ENCODE assay signal across 8 cellular contexts in genomic region chr22:25202290-25202921, GRCh38. TPM values are rescaled to one million over a fixed set of nuclear protein-coding genes. Genes with fewer than 3 reads are reported as not detected.
A peak's percentile ranks its signal among the peaks of the same experiment; 100 is the strongest.
DNase-seq lines count a peak whose midpoint lies in the region; ATAC-seq, FAIRE-seq and TF ChIP-seq lines count a peak whose summit lies in the region.

No MANE protein-coding gene starts in this region.

- H3K9me3 Mint-ChIP-seq in stimulated activated naive B cell treated with anti-CD40 and anti-IgM and Interleukin-4, amounts not matched to agents 10 μg/mL and 1 μg/mL and 100 μg/mL, for 72 hours, result no peaks in the 10 kb centered on the region

- no peak overlapping the region for H3K27ac Mint-ChIP-seq in stimulated activated naive B cell treated with anti-CD40 and anti-IgM and Interleukin-4, amounts not matched to agents 10 μg/mL and 1 μg/mL and 100 μg/mL, for 72 hours

- H3K4me3 ChIP-seq in AG04450 (ENCODE audit: low read depth, low read length) (no peak overlapping the region), endothelial cell of umbilical vein (replicated peaks in 1 of 3; ENCODE audit: insufficient read depth in 1 of 3, low read depth in 1 of 3, low read length in 3 of 3) (no peak overlapping the region), mucosa of descending colon (no peak overlapping the region)

- H4K20me1 ChIP-seq in endothelial cell of umbilical vein (replicated peaks; ENCODE audit: control insufficient read depth, extremely low read depth, insufficient read depth, low read length), result no peaks in the 10 kb centered on the region

- H3K27ac ChIP-seq in AG04450 (ENCODE audit: low read depth, low read length), result no peak overlapping the region
- no peak overlapping the region for H3K27ac ChIP-seq in endothelial cell of umbilical vein (ENCODE audit: insufficient read depth, low read depth, low read length)

- ATAC-seq in mucosa of descending colon (peak; percentile 80), HG03354 (IDR thresholded peaks at IDR 0.05; ENCODE audit: poor library complexity, severe bottlenecking, unreplicated experiment) (no peak)
- peak; percentile 69 to 81 for ATAC-seq in stimulated activated naive B cell treated with anti-CD40 and anti-IgM and Interleukin-4, amounts not matched to agents 10 μg/mL and 1 μg/mL and 100 μg/mL, for 72 hours (replicated peaks)

- dilution Hi-C loops in endothelial cell of umbilical vein (cut with MboI; ENCODE audit: extremely low pct_ligation_motif_present, low sequenced_read_pairs), result no loop called here

- peaks cover 0 to 12% of the 10 kb centered on the region in 2 experiments for H3K36me3 ChIP-seq in endothelial cell of umbilical vein (ENCODE audit: control insufficient read depth in 2 of 2, extremely low read depth in 1 of 2, insufficient read depth in 2 of 2, low read length in 2 of 2)
- no peaks in the 10 kb centered on the region for H3K36me3 ChIP-seq in mucosa of descending colon (ENCODE audit: low read depth)

- H3K4me2 ChIP-seq in endothelial cell of umbilical vein (ENCODE audit: insufficient read depth, low read length), result no peak overlapping the region

- H3K4me1 Mint-ChIP-seq in stimulated activated naive B cell treated with anti-CD40 and anti-IgM and Interleukin-4, amounts not matched to agents 10 μg/mL and 1 μg/mL and 100 μg/mL, for 72 hours, result peaks cover 0 to 1% of the 10 kb centered on the region in 2 donors

- no peak overlapping the region for H2AFZ ChIP-seq in endothelial cell of umbilical vein (ENCODE audit: low read depth, low read length)

- peaks cover 0 to 9% of the 10 kb centered on the region in 2 donors for H3K27me3 Mint-ChIP-seq in stimulated activated naive B cell treated with anti-CD40 and anti-IgM and Interleukin-4, amounts not matched to agents 10 μg/mL and 1 μg/mL and 100 μg/mL, for 72 hours

- DNase-seq in AG04450 (ENCODE audit: low read depth, low spot score), result peak; percentile 11
- peak; percentile 41 for DNase-seq in H4 (ENCODE audit: low spot score)
- peak; percentile 54 for DNase-seq in NCI-H748 (lab: John Stamatoyannopoulos, UW; ENCODE audit: unreplicated experiment)
- peak; percentile 81 for DNase-seq in activated CD8-positive, alpha-beta memory T cell treated with anti-CD3 and anti-CD28 coated beads for 24 hours
- DNase-seq in endothelial cell of umbilical vein (ENCODE audit: low read depth, low spot score), result peak; percentile 69
- peak in 2 of 3 donors; percentile 56 to 68 for DNase-seq in mucosa of descending colon
- peak; percentile 42 for DNase-seq in stimulated activated naive B cell treated with anti-CD40 and anti-IgM and Interleukin-4, amounts not matched to agents 10 μg/mL and 1 μg/mL and 100 μg/mL, for 72 hours

- H3K27me3 ChIP-seq in AG04450 (ENCODE audit: control insufficient read depth, insufficient read depth, low read length) (no peaks in the 10 kb centered on the region), endothelial cell of umbilical vein (ENCODE audit: control insufficient read depth in 2 of 2, insufficient read depth in 2 of 2, low read length in 2 of 2) (no peaks in the 10 kb centered on the region)

- no peak overlapping the region for H3K4me3 Mint-ChIP-seq in stimulated activated naive B cell treated with anti-CD40 and anti-IgM and Interleukin-4, amounts not matched to agents 10 μg/mL and 1 μg/mL and 100 μg/mL, for 72 hours

- POLR2A ChIA-PET in AG04450 (lab: Yijun Ruan, JAX) (no interaction called here), endothelial cell of umbilical vein (lab: Charles Lee) (interaction anchor here (0.7 kb wide), 1 partner anchor 48 kb away, joined by 3 read pairs; no protein-coding TSS in a partner anchor)

- FAIRE-seq in endothelial cell of umbilical vein (lab: Jason Lieb, UNC), result peak; percentile 88

- TF ChIP-seq CTCF in AG04450 (IDR thresholded peaks at IDR 0.05; ENCODE audit: low read depth, low read length), result peak; percentile 91
- peak; percentile 82 to 87 for TF ChIP-seq CTCF in endothelial cell of umbilical vein (IDR thresholded peaks at IDR 0.05; ENCODE audit: extremely low read depth in 1 of 2, insufficient read depth in 1 of 2, low read depth in 1 of 2, low read length in 2 of 2)
- peak; percentile 83 for TF ChIP-seq CTCF in mucosa of descending colon (IDR thresholded peaks at IDR 0.05)

- CTCF ChIA-PET in AG04450 (lab: Charles Lee) (interaction anchor here (0.5 to 2.5 kb wide), 26 partner anchors 8 to 1129 kb away, joined by 3 to 27 read pairs (median 3); no protein-coding TSS in a partner anchor), endothelial cell of umbilical vein (lab: Charles Lee) (interaction anchor here (0.6 to 3.1 kb wide), 29 partner anchors 9 to 1162 kb away, joined by 3 to 31 read pairs (median 4); partner anchors contain the start of gene CRYBB2)

- intact Hi-C loops in endothelial cell of umbilical vein (cut with micrococcal nuclease), result loop anchor here (1.0 to 2.0 kb wide), 3 partner anchors 92 to 132 kb away; no protein-coding TSS in a partner anchor
- intact Hi-C loops in mucosa of descending colon (cut with DNase I, micrococcal nuclease), result no loop called here

- H3K4me1 ChIP-seq in endothelial cell of umbilical vein (ENCODE audit: control insufficient read depth, extremely low read depth, insufficient read depth, low read length) (no peaks in the 10 kb centered on the region), mucosa of descending colon (ENCODE audit: low read depth) (no peaks in the 10 kb centered on the region)

- TF ChIP-seq POLR2A in endothelial cell of umbilical vein (IDR thresholded peaks at IDR 0.05; ENCODE audit: low read depth, low read length), result no peak

- H3K9me3 ChIP-seq in AG04450 (ENCODE audit: control insufficient read depth, insufficient read depth, low read length) (peaks cover 5% of the 10 kb centered on the region; the same call in 1 of the 2 replicates), endothelial cell of umbilical vein (replicated peaks; ENCODE audit: control insufficient read depth, insufficient read depth, low read length) (no peaks in the 10 kb centered on the region), mucosa of descending colon (no peaks in the 10 kb centered on the region)

- BruUV-seq in endothelial cell of umbilical vein (replicated peaks; lab: Mats Ljungman, UMichigan), result no TSS peak

- H3K36me3 Mint-ChIP-seq in stimulated activated naive B cell treated with anti-CD40 and anti-IgM and Interleukin-4, amounts not matched to agents 10 μg/mL and 1 μg/mL and 100 μg/mL, for 72 hours, result no peaks in the 10 kb centered on the region

- H3K9ac ChIP-seq in endothelial cell of umbilical vein (replicated peaks; ENCODE audit: extremely low read depth, insufficient read depth, low read length), result no peak overlapping the region

- H3K9me1 ChIP-seq in endothelial cell of umbilical vein (replicated peaks; ENCODE audit: control insufficient read depth, extremely low read depth, insufficient read depth, low read length), result no peaks in the 10 kb centered on the region

- no peaks in the 10 kb centered on the region for H3K79me2 ChIP-seq in endothelial cell of umbilical vein (ENCODE audit: control insufficient read depth, insufficient read depth, low read length)

TF ChIP-seq in endothelial cell of umbilical vein, 7 proteins besides CTCF, POLR2A, EP300 and RAD21:
- TF ChIP-seq JUN (IDR thresholded peaks at IDR 0.05; ENCODE audit: borderline replicate concordance, insufficient read depth, insufficient read length, low read depth) (no peak), MAX (IDR thresholded peaks at IDR 0.05; ENCODE audit: insufficient read depth, insufficient read length) (no peak), MYC (IDR thresholded peaks at IDR 0.05; ENCODE audit: low read depth, low read length) (no peak), POLR2AphosphoS5 (IDR thresholded peaks at IDR 0.05; ENCODE audit: insufficient read depth, low read depth, low read length) (no peak), GATA2 (IDR thresholded peaks at IDR 0.05; ENCODE audit: insufficient read depth, insufficient read length, low read depth, low read length) (no peak)

RNA-seq across cellular contexts. Expression of gene CRYBB3, which starts 2.7 kb away (rescaled TPM):
- not detected in 2 replicates for polyA plus RNA-seq in AG04450 (2011; rRNA removed)
- not detected in 2 replicates for polyA minus RNA-seq in AG04450 (2011; rRNA and poly(A)+ RNA removed)
- not detected in 2 replicates for total RNA-seq in H4 (2014; rRNA removed; shearing (Covaris generic))
- 1.2 and 1.7 TPM in 2 replicates for total RNA-seq in endothelial cell of umbilical vein
- polyA plus RNA-seq in endothelial cell of umbilical vein, result 0.54 and 0.59 TPM in 2 replicates
- polyA plus RNA-seq in endothelial cell of umbilical vein (2011; cell fraction: cytosol; rRNA removed), result 0.25 and 0.32 TPM in 2 replicates
- 0.74 and 0.76 TPM in 2 replicates for polyA plus RNA-seq in endothelial cell of umbilical vein (2011; cell fraction: nucleus; rRNA removed)
- polyA plus RNA-seq in endothelial cell of umbilical vein (2012), result not detected in 2 replicates
- not detected in 2 replicates for polyA minus RNA-seq in endothelial cell of umbilical vein
- not detected for polyA minus RNA-seq in endothelial cell of umbilical vein (2011; cell fraction: cytosol; rRNA and poly(A)+ RNA removed)
- not detected in 2 replicates for polyA minus RNA-seq in endothelial cell of umbilical vein (2011; cell fraction: nucleus; rRNA and poly(A)+ RNA removed)
- 1 to 10 TPM in 1 of 3 donors, under 1 TPM in 2; 0.82 to 2.9 (median 0.82) TPM for total RNA-seq in mucosa of descending colon

RNA-seq across cellular contexts. Expression of gene CRYBB2, which starts 17.0 kb away (rescaled TPM):
- polyA plus RNA-seq in AG04450 (2011; rRNA removed) (1.7 and 2.7 TPM in 2 replicates), endothelial cell of umbilical vein (0.24 and 0.36 TPM in 2 replicates)
- 1.00 and 1.3 TPM in 2 replicates for polyA minus RNA-seq in AG04450 (2011; rRNA and poly(A)+ RNA removed)
- total RNA-seq in H4 (2014; rRNA removed; shearing (Covaris generic)), result 0.51 and 1.6 TPM in 2 replicates
- total RNA-seq in endothelial cell of umbilical vein (1.4 TPM in 1 of 2 replicates, not detected in the other), mucosa of descending colon (under 1 TPM in 1 of 3 donors, not detected in 2; 0.84 TPM)
- polyA plus RNA-seq in endothelial cell of umbilical vein (2011; cell fraction: cytosol; rRNA removed), result 0.35 and 0.38 TPM in 2 replicates
- polyA plus RNA-seq in endothelial cell of umbilical vein (2011; cell fraction: nucleus; rRNA removed), result 1.6 and 1.7 TPM in 2 replicates
- polyA plus RNA-seq in endothelial cell of umbilical vein (2012), result 0.41 TPM in 1 of 2 replicates, not detected in the other
- polyA minus RNA-seq in endothelial cell of umbilical vein, result 0.23 TPM in 1 of 2 replicates, not detected in the other
- not detected for polyA minus RNA-seq in endothelial cell of umbilical vein (2011; cell fraction: cytosol; rRNA and poly(A)+ RNA removed)
- polyA minus RNA-seq in endothelial cell of umbilical vein (2011; cell fraction: nucleus; rRNA and poly(A)+ RNA removed), result 0.53 TPM in 1 of 2 replicates, not detected in the other

Comparison
In these comparisons a context has a peak if more than half of its experiments do, and no peak if none do; other contexts are left out.
1. DNase-seq: peak in every context shown above with its lines; median percentile 81 in activated CD8-positive, alpha-beta memory T cell treated with anti-CD3 and anti-CD28 coated beads for 24 hours; 69 in endothelial cell of umbilical vein; 62 in mucosa of descending colon; 54 in NCI-H748; 42 in stimulated activated naive B cell treated with anti-CD40 and anti-IgM and Interleukin-4, amounts not matched to agents 10 μg/mL and 1 μg/mL and 100 μg/mL, for 72 hours; 41 in H4; 11 in AG04450.